In the genomic region with DNA sequence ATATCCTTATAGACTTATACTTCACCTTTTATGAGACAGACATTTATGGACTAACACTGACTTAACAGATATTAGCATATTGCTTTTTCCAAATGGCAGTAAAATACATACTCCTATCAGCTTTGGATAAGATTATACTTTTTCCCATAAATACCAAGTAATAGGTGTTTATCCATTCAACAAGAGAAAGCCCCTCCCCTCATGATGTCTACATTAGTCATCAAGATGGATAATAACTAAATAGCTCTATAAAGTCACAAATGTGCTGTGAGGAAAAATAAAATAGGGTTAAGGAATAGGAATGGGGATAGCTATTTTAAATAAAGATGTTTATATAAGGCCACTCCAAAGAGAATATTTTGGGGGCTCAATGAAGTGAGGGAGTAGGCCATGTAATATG, we compare ENCODE assay signal across 30 cellular contexts. TPM values are rescaled to one million over a fixed set of nuclear protein-coding genes. Genes with fewer than 3 reads are reported as not detected.
"Had no signal": no experiment of that assay in that cellular context is flagged by ENCODE, and none has a peak within 500 bp of the region (broad histone marks: within the 10 kb centered on the region; RNA-seq: fewer than 3 reads in every experiment).

No MANE protein-coding gene starts in this region.

- H3K4me3 Mint-ChIP-seq: activated B cell treated with CpG ODN at 0.5 μM for 24 hours; activated CD8-positive, alpha-beta T cell treated with anti-CD3 and anti-CD28 coated beads for 36 hours; activated naive CD8-positive, alpha-beta T cell; activated T-cell treated with anti-CD3 and anti-CD28 coated beads, Interleukin-2, amount 50 U/mL, for 4 hours; activated T-helper 17 cell treated with anti-CD3 and anti-CD28 coated beads, Interleukin-2, amount 50 U/mL, for 72 hours had no signal

- H3K4me1 ChIP-seq: body of pancreas, colonic mucosa, gastroesophageal sphincter had no signal

- H3K27ac Mint-ChIP-seq: activated B cell treated with CpG ODN at 0.5 μM for 24 hours; activated CD8-positive, alpha-beta T cell treated with anti-CD3 and anti-CD28 coated beads for 36 hours; activated naive CD8-positive, alpha-beta T cell; activated T-helper 17 cell treated with anti-CD3 and anti-CD28 coated beads, Interleukin-2, amount 50 U/mL, for 72 hours had no signal

- H3K36me3 Mint-ChIP-seq: activated naive CD8-positive, alpha-beta T cell had no signal

- ATAC-seq: activated CD4-positive, CD25-positive, alpha-beta regulatory T cell treated with anti-CD3 and anti-CD28 coated beads, Interleukin-2, amount 50 U/mL, for 24 hours; activated CD8-positive, alpha-beta T cell treated with anti-CD3 and anti-CD28 coated beads for 36 hours; activated T-cell treated with anti-CD3 and anti-CD28 coated beads, Interleukin-2, amount 50 U/mL, for 4 hours; activated T-helper 17 cell treated with anti-CD3 and anti-CD28 coated beads, Interleukin-2, amount 50 U/mL, for 72 hours; body of pancreas; esophagus mucosa; gastroesophageal sphincter had no signal

- H3K9me3 ChIP-seq: body of pancreas, colonic mucosa, gastroesophageal sphincter had no signal

- H3K4me1 Mint-ChIP-seq: activated B cell treated with CpG ODN at 0.5 μM for 24 hours; activated T-helper 17 cell treated with anti-CD3 and anti-CD28 coated beads, Interleukin-2, amount 50 U/mL, for 72 hours had no signal

- H3K9me3 Mint-ChIP-seq: activated B cell treated with CpG ODN at 0.5 μM for 24 hours; activated CD8-positive, alpha-beta T cell treated with anti-CD3 and anti-CD28 coated beads for 36 hours; activated T-cell treated with anti-CD3 and anti-CD28 coated beads, Interleukin-2, amount 50 U/mL, for 4 hours; activated T-helper 17 cell treated with anti-CD3 and anti-CD28 coated beads, Interleukin-2, amount 50 U/mL, for 72 hours had no signal

- H3K4me3 ChIP-seq: body of pancreas, cardiac muscle cell, colonic mucosa, gastroesophageal sphincter had no signal

- H3K27ac ChIP-seq: body of pancreas, cardiac muscle cell, colonic mucosa, gastroesophageal sphincter, VCaP had no signal

- H3K27me3 Mint-ChIP-seq: activated B cell treated with CpG ODN at 0.5 μM for 24 hours; activated CD8-positive, alpha-beta T cell treated with anti-CD3 and anti-CD28 coated beads for 36 hours; activated naive CD8-positive, alpha-beta T cell; activated T-helper 17 cell treated with anti-CD3 and anti-CD28 coated beads, Interleukin-2, amount 50 U/mL, for 72 hours had no signal

- DNase-seq: activated B cell treated with CpG ODN at 0.5 μM for 24 hours; activated CD4-positive, alpha-beta T cell treated with anti-CD3 and anti-CD28 coated beads for 48 hours; activated CD4-positive, alpha-beta T cell treated with anti-CD3 and anti-CD28 coated beads, Interleukin-2, amount 50 U/mL, for 1 hour; activated CD4-positive, alpha-beta T cell treated with anti-CD3 and anti-CD28 coated beads, Interleukin-2, amount 50 U/mL, for 48 hours; activated CD8-positive, alpha-beta memory T cell treated with anti-CD3 and anti-CD28 coated beads for 24 hours; activated CD8-positive, alpha-beta T cell treated with anti-CD3 and anti-CD28 coated beads for 36 hours; activated effector memory CD4-positive, alpha-beta T cell treated with Interleukin-2 at 50 U/mL for 16 hours; activated gamma-delta T cell treated with Interleukin-2 at 50 U/mL for 16 hours; activated naive CD4-positive, alpha-beta T cell treated with anti-CD3 and anti-CD28 coated beads, Interleukin-2, amount 50 U/mL, for 16 hours; activated naive CD4-positive, alpha-beta T cell treated with Interleukin-2 at 50 U/mL for 16 hours; activated T-cell treated with anti-CD3 and anti-CD28 coated beads, Interleukin-2, amount 50 U/mL, for 4 hours; amniotic stem cell; aorta; body of pancreas; central memory CD4-positive, alpha-beta T cell; cerebellar nuclear complex; colonic mucosa; effector CD8-positive, alpha-beta T cell; foreskin melanocyte; hippocampal formation; T-helper 2 cell had no signal

- H3K36me3 ChIP-seq: cardiac muscle cell, colonic mucosa, gastroesophageal sphincter had no signal

- H3K27me3 ChIP-seq: body of pancreas, cardiac muscle cell, colonic mucosa, gastroesophageal sphincter had no signal

RNA-seq across cellular contexts. Expression of gene CSRNP3, which starts 39.4 kb away (rescaled TPM):
- total RNA-seq: activated B cell treated with CpG ODN at 0.5 μM for 24 hours; activated CD8-positive, alpha-beta T cell treated with anti-CD3 and anti-CD28 coated beads for 36 hours; activated T-cell treated with anti-CD3 and anti-CD28 coated beads, Interleukin-2, amount 50 U/mL, for 4 hours; activated T-helper 17 cell treated with anti-CD3 and anti-CD28 coated beads, Interleukin-2, amount 50 U/mL, for 72 hours; endothelial cell of umbilical vein; T-helper 1 cell treated with Interleukin-12 subunit alpha and Interleukin-12 subunit beta and Interleukin-4 antibody, amounts not matched to agents 30 ng/mL and 1 ng/mL, for 36 hours had no signal
